Comparison of ENCODE assay signal across 21 cellular contexts in genomic region chrX:3636803-3637202, GRCh38.
"Had no signal": no experiment of that assay in that cellular context is flagged by ENCODE, and none has a peak within 500 bp of the region (broad histone marks: within the 10 kb centered on the region; RNA-seq: fewer than 3 reads in every experiment).

No MANE protein-coding gene starts in this region.

- H3K27me3 ChIP-seq: MG63 had no signal

- H3K4me3 ChIP-seq: MG63 had no signal

- DNase-seq: Karpas-422, KG1, MG63, NCI-H1092, NCI-H1105 treated with DMSO at 0.1 percent for 48 hours, NCI-H1417 treated with DMSO at 0.1 percent for 48 hours, NCI-H146, NCI-H187, NCI-H2029, NCI-H2081 treated with DMSO at 0.1 percent for 48 hours, NCI-H2171, NCI-H226, NCI-H446, NCI-H510A, NCI-H524 treated with DMSO at 0.1 percent for 48 hours, NCI-H69, NCI-H774, Right ventricle myocardium superior, RPMI8226, SIG-M5, SK-N-SH had no signal

- H3K36me3 ChIP-seq: MG63 had no signal

- H3K9me3 ChIP-seq: MG63, SK-N-SH had no signal
